15 cellular contexts compared by ENCODE assay signal in genomic region chr10:79103585-79103984, GRCh38. TPM values are rescaled to one million over a fixed set of nuclear protein-coding genes. Genes with fewer than 3 reads are reported as not detected.
DNase-seq lines count a peak whose midpoint lies in the region; ATAC-seq and TF ChIP-seq lines count a peak whose summit lies in the region.
"Had no signal": no experiment of that assay in that cellular context is flagged by ENCODE, and none has a peak within 500 bp of the region (broad histone marks: within the 10 kb centered on the region; RNA-seq: fewer than 3 reads in every experiment).

No MANE protein-coding gene starts in this region.

- no peak overlapping the region for H2BK120ac ChIP-seq in trophoblast cell (ENCODE audit: insufficient read depth, low read length, poor library complexity)

- no peak overlapping the region for H3K4me2 ChIP-seq in trophoblast cell (ENCODE audit: low read length)

- H3K9me3 ChIP-seq in gastroesophageal sphincter (no peaks in the 10 kb centered on the region), trophoblast cell (ENCODE audit: insufficient read depth, low read depth, low read length) (no peaks in the 10 kb centered on the region), upper lobe of right lung (no peaks in the 10 kb centered on the region)

- H4K91ac ChIP-seq in trophoblast cell (ENCODE audit: low read depth, low read length) = no peak overlapping the region

- H3K18ac ChIP-seq in trophoblast cell (ENCODE audit: low read length) = no peak overlapping the region

- no peak overlapping the region for H4K12ac ChIP-seq in trophoblast cell (ENCODE audit: low read depth, low read length)

- no peak overlapping the region for H2AK5ac ChIP-seq in trophoblast cell (ENCODE audit: low read length)

- 40 to 55% methylated on average over 4 to 5 of the region's 8 CpGs for WGBS in gastroesophageal sphincter (ENCODE audit: low coverage in 1 of 2), 2 donors
- no CpG with 5 or more reads among the region's 8 CpGs for WGBS in trophoblast cell (ENCODE audit: extremely low coverage, insufficient coverage, insufficient read length)

- TF ChIP-seq CTCF in gastroesophageal sphincter (IDR thresholded peaks at IDR 0.05) (no peak), upper lobe of right lung (IDR thresholded peaks at IDR 0.05) (no peak)

- H3K79me1 ChIP-seq in trophoblast cell (ENCODE audit: low read length) = no peaks in the 10 kb centered on the region

- H3K79me2 ChIP-seq in trophoblast cell (ENCODE audit: control insufficient read depth, insufficient read depth, low read length, poor library complexity) = peaks cover 55% of the 10 kb centered on the region

- H3K4me3 ChIP-seq in gastroesophageal sphincter (no peak overlapping the region), trophoblast cell (ENCODE audit: low read depth, low read length) (no peak overlapping the region), upper lobe of right lung (no peak overlapping the region)

- H2BK5ac ChIP-seq in trophoblast cell (ENCODE audit: low read depth, low read length, poor library complexity) = no peak overlapping the region

- H3K27me3 ChIP-seq in gastroesophageal sphincter = no peaks in the 10 kb centered on the region
- H3K27me3 ChIP-seq in trophoblast cell (ENCODE audit: insufficient read depth, low read length) = no peaks in the 10 kb centered on the region
- H3K27me3 ChIP-seq in upper lobe of right lung = no peaks in the 10 kb centered on the region

- H3K9ac ChIP-seq in trophoblast cell (ENCODE audit: low read length) = no peak overlapping the region
- H3K9ac ChIP-seq: parathyroid adenoma had no signal

- H2AFZ ChIP-seq in trophoblast cell (ENCODE audit: insufficient read depth, low read length, poor library complexity) = peak overlapping the region; percentile 17
- H2AFZ ChIP-seq: parathyroid adenoma had no signal

- H3K4me1 ChIP-seq in gastroesophageal sphincter (peaks cover 4 to 100% (median 75%) of the 10 kb centered on the region in 3 donors), trophoblast cell (ENCODE audit: control insufficient read depth in 1 of 2, insufficient read depth in 2 of 2, low read length in 2 of 2) (peaks cover 13 to 20% of the 10 kb centered on the region in 2 experiments), upper lobe of right lung (peaks cover 75% of the 10 kb centered on the region)

- H4K8ac ChIP-seq in trophoblast cell (ENCODE audit: low read depth, low read length) = no peak overlapping the region

- no peak for TF ChIP-seq POLR2A in gastroesophageal sphincter (IDR thresholded peaks at IDR 0.05)

- H2BK12ac ChIP-seq in trophoblast cell (ENCODE audit: low read length) = no peak overlapping the region

- intact Hi-C loops in upper lobe of right lung (cut with DNase I) = no loop called here

- no peak for ATAC-seq in gastroesophageal sphincter
- ATAC-seq in upper lobe of right lung = peak; percentile 3
- no peak for ATAC-seq in GM18861 (IDR thresholded peaks at IDR 0.05; ENCODE audit: unreplicated experiment)
- ATAC-seq in HG02938 (IDR thresholded peaks at IDR 0.05; ENCODE audit: unreplicated experiment) = no peak
- ATAC-seq: activated CD8-positive, alpha-beta T cell treated with anti-CD3 and anti-CD28 coated beads, Interleukin-2, amount 10 ng/mL, durations not matched to agents 7 days and 5 days; SK-N-SH treated with all-trans-retinoic acid at 6 μM for 48 hours had no signal

- H3K36me3 ChIP-seq in gastroesophageal sphincter = no peaks in the 10 kb centered on the region
- peaks cover 15 to 19% of the 10 kb centered on the region in 2 experiments for H3K36me3 ChIP-seq in trophoblast cell (ENCODE audit: control insufficient read depth in 1 of 2, insufficient read depth in 2 of 2, low read length in 2 of 2)
- no peaks in the 10 kb centered on the region for H3K36me3 ChIP-seq in upper lobe of right lung

- H3K27ac ChIP-seq in gastroesophageal sphincter (peak overlapping the region in 3 of 4 donors; percentile 79 to 83 (median 81)), trophoblast cell (ENCODE audit: low read depth, low read length) (no peak overlapping the region), upper lobe of right lung (no peak overlapping the region)
- H3K27ac ChIP-seq: 22Rv1, parathyroid adenoma had no signal

- peak; percentile 29 for DNase-seq in NCI-H2171 treated with DMSO at 0.1 percent for 48 hours (lab: John Stamatoyannopoulos, UW)
- no peak for DNase-seq in NCI-H2171 (lab: John Stamatoyannopoulos, UW)
- no peak for DNase-seq in trophoblast cell
- no peak for DNase-seq in upper lobe of right lung
- DNase-seq in NCI-H345 treated with DMSO at 0.1 percent for 48 hours (lab: John Stamatoyannopoulos, UW; ENCODE audit: unreplicated experiment) = no peak
- DNase-seq: activated CD8-positive, alpha-beta T cell treated with anti-CD3 and anti-CD28 coated beads, Interleukin-2, amount 10 ng/mL, durations not matched to agents 7 days and 5 days; activated effector memory CD4-positive, alpha-beta T cell treated with Interleukin-2 at 50 U/mL for 16 hours; effector CD4-positive, alpha-beta T cell; NCI-H1048 had no signal

- no peak overlapping the region for H3K14ac ChIP-seq in trophoblast cell (ENCODE audit: low read length)

- no peak for TF ChIP-seq EP300 in gastroesophageal sphincter (IDR thresholded peaks at IDR 0.05)

- H3K4ac ChIP-seq in trophoblast cell (ENCODE audit: low read depth, low read length) = peak overlapping the region; percentile 80

- no peak overlapping the region for H3K23ac ChIP-seq in trophoblast cell (ENCODE audit: low read length)

RNA-seq across cellular contexts. Expression of gene ZMIZ1, which starts 34.8 kb away (rescaled TPM):
- total RNA-seq in gastroesophageal sphincter (10 to 100 TPM; 36.3 to 79.2 (median 67.1) TPM), upper lobe of right lung (84.7 TPM)
- polyA plus RNA-seq in trophoblast cell (2013) = 52.4 and 54.3 TPM in 2 replicates

Comparison
In these comparisons a context has a peak if more than half of its experiments do, and no peak if none do; other contexts are left out.
1. H3K27ac ChIP-seq: peak in gastroesophageal sphincter (3 of 4); none in trophoblast cell (single experiment) and upper lobe of right lung (single experiment).